ENCODE assay signal across 9 cellular contexts in the genomic region with DNA sequence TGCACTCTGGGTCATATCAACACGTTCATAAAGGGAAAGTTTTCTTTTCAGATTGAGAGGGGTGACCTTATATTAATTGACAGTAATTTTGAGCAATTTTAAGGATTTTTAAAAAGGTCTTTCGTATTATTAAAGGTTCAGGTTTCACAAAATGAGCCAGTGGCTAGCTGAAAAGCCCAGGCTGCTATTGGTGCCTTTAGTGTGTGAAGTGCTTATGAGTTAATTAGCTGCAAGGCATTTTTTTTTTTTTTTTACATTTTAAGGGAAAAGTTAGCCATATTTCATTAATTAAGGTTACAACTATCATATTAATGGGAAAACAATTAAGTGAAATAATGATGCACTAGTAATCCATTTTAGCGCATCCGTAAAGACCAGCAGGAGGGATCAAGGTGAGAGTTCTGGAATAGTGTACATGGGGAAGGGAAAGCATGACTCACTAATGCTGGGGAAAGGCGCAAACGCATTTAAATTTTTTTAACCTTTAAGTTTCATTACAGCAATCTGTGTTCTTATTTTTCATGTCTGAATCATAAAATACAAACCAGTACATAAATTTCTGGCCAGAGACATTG.
DNase-seq lines count a peak whose midpoint lies in the region; ATAC-seq, FAIRE-seq and TF ChIP-seq lines count a peak whose summit lies in the region.
"Had no signal": no experiment of that assay in that cellular context is flagged by ENCODE, and none has a peak within 500 bp of the region (broad histone marks: within the 10 kb centered on the region; RNA-seq: fewer than 3 reads in every experiment).

No MANE protein-coding gene starts in this region.

- DNase-seq in HFFc6, result no peak
- no peak for DNase-seq in memory B cell (ENCODE audit: low spot score in 2 of 2)
- DNase-seq in ovary, result no peak
- DNase-seq in T-helper 2 cell, result no peak
- DNase-seq in frontal cortex (ENCODE audit: low spot score in 2 of 2), result no peak
- DNase-seq in CD8-positive, alpha-beta memory T cell, result no peak

- no peak overlapping the region; the same call in 1 of the 2 replicates for H3K9ac ChIP-seq in KMS-11

- H3K27ac ChIP-seq in KMS-11 (peak overlapping the region; percentile 32), ovary (no peak overlapping the region)
- no peak overlapping the region for H3K27ac ChIP-seq in CD8-positive, alpha-beta memory T cell (ENCODE audit: low read depth, low read length)

- H4K20me1 ChIP-seq in KMS-11 (ENCODE audit: insufficient read depth), result no peaks in the 10 kb centered on the region

- H3K36me3 Mint-ChIP-seq in HFFc6 (ENCODE audit: low read depth), result no peaks in the 10 kb centered on the region; the same call in 1 of the 2 replicates
- H3K36me3 Mint-ChIP-seq in memory B cell, result peaks cover 5% of the 10 kb centered on the region
- H3K36me3 Mint-ChIP-seq in CD8-positive, alpha-beta memory T cell, result peaks cover 3 to 4% (median 4%) of the 10 kb centered on the region in 3 donors

- peak; percentile 29 for ATAC-seq in GM18870 (IDR thresholded peaks at IDR 0.05; ENCODE audit: unreplicated experiment)
- ATAC-seq in memory B cell (ENCODE audit: low read depth), result no peak

- H3K4me3 ChIP-seq in KMS-11 (IDR thresholded peaks at IDR 0.05; ENCODE audit: insufficient read depth, low read depth, low read length) (no peak overlapping the region), ovary (no peak overlapping the region)
- H3K4me3 ChIP-seq in CD8-positive, alpha-beta memory T cell (ENCODE audit: low read length), result no peak overlapping the region

- no peak for TF ChIP-seq POLR2A in ovary (IDR thresholded peaks at IDR 0.05)

- CTCF ChIA-PET in CD8-positive, alpha-beta memory T cell (lab: Charles Lee), result no interaction called here

- intact Hi-C loops in ovary (cut with DNase I), result no loop called here

- H3K4me3 Mint-ChIP-seq in HFFc6 (peak overlapping the region; percentile 62), memory B cell (peak overlapping the region; percentile 49)
- H3K4me3 Mint-ChIP-seq in CD8-positive, alpha-beta memory T cell, result peak overlapping the region in 2 of 7 donors; percentile 27 to 71

- H3K27me3 Mint-ChIP-seq in HFFc6 (ENCODE audit: insufficient read depth) (no peaks in the 10 kb centered on the region), memory B cell (no peaks in the 10 kb centered on the region)
- no peaks in the 10 kb centered on the region for H3K27me3 Mint-ChIP-seq in CD8-positive, alpha-beta memory T cell

- H3K27me3 ChIP-seq in KMS-11 (ENCODE audit: insufficient read depth, low read depth), result no peaks in the 10 kb centered on the region
- H3K27me3 ChIP-seq in ovary, result no peaks in the 10 kb centered on the region
- H3K27me3 ChIP-seq in CD8-positive, alpha-beta memory T cell (ENCODE audit: insufficient read depth, low read length, poor library complexity, severe bottlenecking), result no peaks in the 10 kb centered on the region

- H3K4me1 ChIP-seq in KMS-11 (ENCODE audit: low read depth, poor library complexity, severe bottlenecking), result peaks cover 29% of the 10 kb centered on the region
- peaks cover 2% of the 10 kb centered on the region for H3K4me1 ChIP-seq in ovary (ENCODE audit: insufficient read depth)
- no peaks in the 10 kb centered on the region for H3K4me1 ChIP-seq in CD8-positive, alpha-beta memory T cell (ENCODE audit: insufficient read depth, low read length)

- 68 to 74% (median 69%) methylated on average over 6 of the region's 6 CpGs for WGBS in ovary, 3 donors

- H2AFZ ChIP-seq in KMS-11 (ENCODE audit: low read depth), result peak overlapping the region; percentile 21

- no peaks in the 10 kb centered on the region for H3K36me3 ChIP-seq in KMS-11 (ENCODE audit: insufficient read depth)
- no peaks in the 10 kb centered on the region for H3K36me3 ChIP-seq in ovary
- H3K36me3 ChIP-seq in CD8-positive, alpha-beta memory T cell (ENCODE audit: insufficient read depth, low read length), result no peaks in the 10 kb centered on the region

- no peak for TF ChIP-seq EP300 in ovary (IDR thresholded peaks at IDR 0.05)

- H3K79me2 ChIP-seq in KMS-11 (ENCODE audit: insufficient read depth, low read depth), result no peaks in the 10 kb centered on the region

- peak overlapping the region; percentile 71 for H3K27ac Mint-ChIP-seq in HFFc6
- peak overlapping the region; percentile 48 for H3K27ac Mint-ChIP-seq in memory B cell
- H3K27ac Mint-ChIP-seq in CD8-positive, alpha-beta memory T cell, result peak overlapping the region in 1 of 8 donors; percentile 63

- H3K4me1 Mint-ChIP-seq in HFFc6 (ENCODE audit: low read depth) (peaks cover 29% of the 10 kb centered on the region), memory B cell (peaks cover 19% of the 10 kb centered on the region)
- H3K4me1 Mint-ChIP-seq in CD8-positive, alpha-beta memory T cell, result peaks cover 13 to 25% (median 24%) of the 10 kb centered on the region in 3 donors

- no peaks in the 10 kb centered on the region for H3K9me3 Mint-ChIP-seq in HFFc6
- no peaks in the 10 kb centered on the region for H3K9me3 Mint-ChIP-seq in memory B cell
- no peaks in the 10 kb centered on the region for H3K9me3 Mint-ChIP-seq in CD8-positive, alpha-beta memory T cell

- H3K9me3 ChIP-seq in ovary, result no peaks in the 10 kb centered on the region
- H3K9me3 ChIP-seq in CD8-positive, alpha-beta memory T cell (ENCODE audit: low read length), result no peaks in the 10 kb centered on the region

- no peak for FAIRE-seq in frontal cortex (lab: Jason Lieb, UNC)
- FAIRE-seq: colon had no signal

- POLR2A ChIA-PET in CD8-positive, alpha-beta memory T cell (lab: Charles Lee), result no interaction called here

- peak overlapping the region; percentile 75 for H3K4me2 ChIP-seq in KMS-11

- TF ChIP-seq CTCF in HFFc6 (IDR thresholded peaks at IDR 0.05), result no peak
- TF ChIP-seq CTCF in KMS-11 (conservative IDR thresholded peaks at IDR 0.05; ENCODE audit: low read depth, low read length), result no peak
- no peak for TF ChIP-seq CTCF in ovary (IDR thresholded peaks at IDR 0.05)
